In the genomic region with DNA sequence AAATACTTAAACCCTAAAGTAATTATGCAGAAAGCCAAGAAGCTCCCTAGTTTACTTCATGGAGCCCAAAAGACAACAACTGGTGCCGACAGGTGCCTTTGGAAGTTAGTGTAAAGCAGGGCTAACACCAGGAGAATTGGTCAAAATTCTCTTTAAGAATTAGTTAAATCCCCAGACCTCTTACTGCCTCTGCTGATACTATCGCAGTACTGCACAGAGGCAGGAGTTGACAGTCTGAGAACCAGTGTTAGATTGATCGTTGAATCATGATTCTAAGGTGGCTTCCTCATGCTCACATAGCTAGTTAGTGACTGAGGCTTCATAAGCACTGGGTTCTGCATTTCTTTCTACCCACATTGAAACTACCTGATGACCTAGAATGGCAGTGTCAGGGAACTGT, we compare ENCODE assay signal across 20 cellular contexts. TPM values are rescaled to one million over a fixed set of nuclear protein-coding genes. Genes with fewer than 3 reads are reported as not detected.
DNase-seq lines count a peak whose midpoint lies in the region; ATAC-seq and TF ChIP-seq lines count a peak whose summit lies in the region.
"Had no signal": no experiment of that assay in that cellular context is flagged by ENCODE, and none has a peak within 500 bp of the region (broad histone marks: within the 10 kb centered on the region; RNA-seq: fewer than 3 reads in every experiment).

No MANE protein-coding gene starts in this region.

- H3K4me1 Mint-ChIP-seq in stimulated activated effector memory CD8-positive, alpha-beta T cell treated with anti-CD3 and anti-CD28 coated beads, Interleukin-12 subunit alpha, Interleukin-12 subunit beta, amount 100 ng/mL, for 72 hours, result no peaks in the 10 kb centered on the region
- H3K4me1 Mint-ChIP-seq: activated naive CD8-positive, alpha-beta T cell treated with anti-CD3 and anti-CD28 coated beads, Interleukin-2, amount 50 U/mL, for 24 hours; activated T-helper 17 cell treated with anti-CD3 and anti-CD28 coated beads, Interleukin-2, amount 50 U/mL, for 72 hours; CD4-positive, alpha-beta memory T cell had no signal

- H3K36me3 Mint-ChIP-seq in stimulated activated effector memory CD8-positive, alpha-beta T cell treated with anti-CD3 and anti-CD28 coated beads, Interleukin-12 subunit alpha, Interleukin-12 subunit beta, amount 100 ng/mL, for 72 hours, result no peaks in the 10 kb centered on the region
- H3K36me3 Mint-ChIP-seq: CD4-positive, alpha-beta memory T cell had no signal

- no peaks in the 10 kb centered on the region for H3K9me3 Mint-ChIP-seq in stimulated activated effector memory CD8-positive, alpha-beta T cell treated with anti-CD3 and anti-CD28 coated beads, Interleukin-12 subunit alpha, Interleukin-12 subunit beta, amount 100 ng/mL, for 72 hours

- TF ChIP-seq CTCF in A673 (conservative IDR thresholded peaks at IDR 0.05; ENCODE audit: low read depth, low read length) (peak; percentile 40; the same call in 1 of the 2 replicates), WERI-Rb-1 (IDR thresholded peaks at IDR 0.05; ENCODE audit: low read depth, low read length) (peak; percentile 30; the same call in 1 of the 2 replicates)

- intact Hi-C loops in A673 (cut with micrococcal nuclease; ENCODE audit: unreplicated experiment), result loop anchor here (5.0 kb wide), 1 partner anchor 41 kb away; a partner anchor contains a TSS

- H3K9ac ChIP-seq in HUES48 (ENCODE audit: low read depth, low read length), result no peak overlapping the region

- H3K9me3 ChIP-seq in A673 (ENCODE audit: low read depth, low read length, poor library complexity, severe bottlenecking), result no peaks in the 10 kb centered on the region
- H3K9me3 ChIP-seq in HUES48 (ENCODE audit: control insufficient read depth, insufficient read depth, low read length), result no peaks in the 10 kb centered on the region
- H3K9me3 ChIP-seq in WERI-Rb-1 (ENCODE audit: severe bottlenecking), result no peaks in the 10 kb centered on the region

- H3K27ac ChIP-seq in A673 (ENCODE audit: low read depth, low read length, poor library complexity, severe bottlenecking), result no peak overlapping the region
- peak overlapping the region; percentile 94 for H3K27ac ChIP-seq in HUES48 (ENCODE audit: low read depth, low read length)
- H3K27ac ChIP-seq in WERI-Rb-1, result no peak overlapping the region
- H3K27ac ChIP-seq: hepatocyte had no signal

- no peaks in the 10 kb centered on the region for H3K36me3 ChIP-seq in A673 (ENCODE audit: insufficient read depth, low read length, poor library complexity, severe bottlenecking)
- no peaks in the 10 kb centered on the region for H3K36me3 ChIP-seq in HUES48 (ENCODE audit: control insufficient read depth, insufficient read depth, low read length)
- no peaks in the 10 kb centered on the region for H3K36me3 ChIP-seq in WERI-Rb-1

- no peak overlapping the region for H3K4me3 ChIP-seq in A673 (ENCODE audit: low read depth, low read length, poor library complexity, severe bottlenecking)
- no peak overlapping the region for H3K4me3 ChIP-seq in HUES48 (ENCODE audit: low read depth, low read length)
- no peak overlapping the region for H3K4me3 ChIP-seq in WERI-Rb-1 (ENCODE audit: low read depth, low read length)
- H3K4me3 ChIP-seq: hepatocyte had no signal

- H3K27me3 ChIP-seq in A673 (replicated peaks; ENCODE audit: insufficient read depth, low read depth, low read length, poor library complexity) (no peaks in the 10 kb centered on the region), HUES48 (ENCODE audit: control insufficient read depth, insufficient read depth, low read length) (no peaks in the 10 kb centered on the region), WERI-Rb-1 (ENCODE audit: insufficient read depth, low read depth, severe bottlenecking) (no peaks in the 10 kb centered on the region)
- H3K27me3 ChIP-seq: hepatocyte had no signal

- ATAC-seq in HG02642 (IDR thresholded peaks at IDR 0.05; ENCODE audit: poor library complexity, unreplicated experiment), result no peak
- ATAC-seq in HG03342 (IDR thresholded peaks at IDR 0.05; ENCODE audit: unreplicated experiment), result no peak
- no peak for ATAC-seq in stimulated activated effector memory CD8-positive, alpha-beta T cell treated with anti-CD3 and anti-CD28 coated beads, Interleukin-12 subunit alpha, Interleukin-12 subunit beta, amount 100 ng/mL, for 72 hours
- ATAC-seq: activated naive CD8-positive, alpha-beta T cell treated with anti-CD3 and anti-CD28 coated beads, Interleukin-2, amount 50 U/mL, for 24 hours; activated T-helper 17 cell treated with anti-CD3 and anti-CD28 coated beads, Interleukin-2, amount 50 U/mL, for 72 hours had no signal

- no peak overlapping the region for H3K27ac Mint-ChIP-seq in stimulated activated effector memory CD8-positive, alpha-beta T cell treated with anti-CD3 and anti-CD28 coated beads, Interleukin-12 subunit alpha, Interleukin-12 subunit beta, amount 100 ng/mL, for 72 hours
- H3K27ac Mint-ChIP-seq: activated naive CD8-positive, alpha-beta T cell treated with anti-CD3 and anti-CD28 coated beads, Interleukin-2, amount 50 U/mL, for 24 hours; activated T-helper 17 cell treated with anti-CD3 and anti-CD28 coated beads, Interleukin-2, amount 50 U/mL, for 72 hours; CD4-positive, alpha-beta memory T cell had no signal

- CTCF ChIA-PET in A673 (lab: Charles Lee), result interaction anchor here (0.6 kb wide), 1 partner anchor 39 kb away, joined by 3 read pairs; no protein-coding TSS in a partner anchor

- H3K4me3 Mint-ChIP-seq in stimulated activated effector memory CD8-positive, alpha-beta T cell treated with anti-CD3 and anti-CD28 coated beads, Interleukin-12 subunit alpha, Interleukin-12 subunit beta, amount 100 ng/mL, for 72 hours, result no peak overlapping the region
- H3K4me3 Mint-ChIP-seq: activated naive CD8-positive, alpha-beta T cell treated with anti-CD3 and anti-CD28 coated beads, Interleukin-2, amount 50 U/mL, for 24 hours; activated T-helper 17 cell treated with anti-CD3 and anti-CD28 coated beads, Interleukin-2, amount 50 U/mL, for 72 hours; CD4-positive, alpha-beta memory T cell had no signal

- POLR2A ChIA-PET in A673 (lab: Charles Lee; ENCODE audit: low non-redundant PET), result no interaction called here

- BruUV-seq in A673 (replicated peaks; lab: Mats Ljungman, UMichigan), result no TSS peak

- H3K4me1 ChIP-seq in A673 (ENCODE audit: insufficient read depth, low read length, poor library complexity, severe bottlenecking) (peaks cover 36% of the 10 kb centered on the region), HUES48 (ENCODE audit: control insufficient read depth, insufficient read depth, low read length) (peaks cover 80% of the 10 kb centered on the region)

- DNase-seq in A673 (ENCODE audit: low spot score) (peak; percentile 47), WERI-Rb-1 (no peak), kidney tubule cell (ENCODE audit: low spot score) (peak; percentile 10)
- DNase-seq in stimulated activated effector memory CD8-positive, alpha-beta T cell treated with anti-CD3 and anti-CD28 coated beads, Interleukin-12 subunit alpha, Interleukin-12 subunit beta, amount 100 ng/mL, for 72 hours (ENCODE audit: low spot score in 2 of 2), result no peak
- no peak for DNase-seq in stimulated activated CD4-positive, alpha-beta T cell treated with anti-CD3 and anti-CD28 coated beads, Interleukin-4, amount 100 ng/mL, for 4 hours
- DNase-seq: activated CD4-positive, CD25-positive, alpha-beta regulatory T cell treated with anti-CD3 and anti-CD28 coated beads, Interleukin-2, amount 50 U/mL, for 72 hours; activated naive CD8-positive, alpha-beta T cell treated with anti-CD3 and anti-CD28 coated beads, Interleukin-2, amount 50 U/mL, for 24 hours; CD4-positive, alpha-beta memory T cell; effector memory CD4-positive, alpha-beta T cell; EL; NCI-H1694 treated with DMSO at 0.1 percent for 48 hours; NCI-H510A; SIG-M5 had no signal

RNA-seq across cellular contexts. Expression of a gene that starts 40.4 kb away (rescaled TPM):
- total RNA-seq in A673 (2021), result 3.3 and 3.7 TPM in 2 replicates
- total RNA-seq: activated T-helper 17 cell treated with anti-CD3 and anti-CD28 coated beads, Interleukin-2, amount 50 U/mL, for 72 hours; CD4-positive, alpha-beta memory T cell; MCF 10A; T-helper 2 cell treated with Interferon-gamma antibody and Interleukin-4, amounts not matched to agents 100 ng/mL and 5 ng/mL, for 36 hours had no signal

Comparison
In these comparisons a context has a peak if more than half of its experiments do, and no peak if none do; other contexts are left out.
1. DNase-seq: peak in A673 (single experiment) and kidney tubule cell (single experiment); none in WERI-Rb-1 (single experiment), stimulated activated effector memory CD8-positive, alpha-beta T cell treated with anti-CD3 and anti-CD28 coated beads, Interleukin-12 subunit alpha, Interleukin-12 subunit beta, amount 100 ng/mL, for 72 hours (0 of 2) and stimulated activated CD4-positive, alpha-beta T cell treated with anti-CD3 and anti-CD28 coated beads, Interleukin-4, amount 100 ng/mL, for 4 hours (0 of 2).